Comparison of ENCODE assay signal across 16 cellular contexts in the genomic region with DNA sequence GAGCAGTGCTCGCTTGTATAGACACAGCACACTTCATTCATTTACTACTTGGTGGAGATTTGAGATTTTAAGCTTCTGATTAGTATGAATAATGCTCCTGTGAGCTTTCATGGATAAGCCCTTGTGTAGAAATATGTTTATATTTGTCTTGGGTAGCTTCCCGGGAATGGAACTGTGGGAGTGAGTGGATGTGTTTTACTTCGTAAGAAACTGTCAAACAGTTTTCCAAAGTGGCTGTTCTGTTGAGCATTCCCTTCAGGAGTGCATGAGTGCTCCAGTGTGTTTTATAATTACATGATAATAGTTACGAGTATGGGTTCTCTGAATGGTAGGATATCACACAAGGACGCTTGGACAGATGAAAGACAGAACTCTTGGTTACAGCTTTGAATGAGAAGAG. TPM values are rescaled to one million over a fixed set of nuclear protein-coding genes. Genes with fewer than 3 reads are reported as not detected.
DNase-seq lines count a peak whose midpoint lies in the region; TF ChIP-seq lines count a peak whose summit lies in the region.
"Had no signal": no experiment of that assay in that cellular context is flagged by ENCODE, and none has a peak within 500 bp of the region (broad histone marks: within the 10 kb centered on the region; RNA-seq: fewer than 3 reads in every experiment).

No MANE protein-coding gene starts in this region.

- H3K23ac ChIP-seq in neuronal stem cell (ENCODE audit: low read depth, low read length, poor library complexity) = no peak overlapping the region

- POLR2A ChIA-PET in MCF 10A (lab: Yijun Ruan, JAX) = no interaction called here

- no peaks in the 10 kb centered on the region for H3K4me1 ChIP-seq in breast epithelium
- H3K4me1 ChIP-seq in cardiac muscle cell (ENCODE audit: low read depth) = no peaks in the 10 kb centered on the region
- H3K4me1 ChIP-seq in stomach smooth muscle (ENCODE audit: control insufficient read depth, insufficient read depth, low read length) = peaks cover 4% of the 10 kb centered on the region
- no peaks in the 10 kb centered on the region for H3K4me1 ChIP-seq in neuronal stem cell (ENCODE audit: control insufficient read depth in 2 of 2, insufficient read depth in 1 of 2, low read depth in 1 of 2, low read length in 2 of 2)

- H4K8ac ChIP-seq in neuronal stem cell (ENCODE audit: low read depth, low read length) = no peak overlapping the region

- H3K36me3 ChIP-seq in breast epithelium (no peaks in the 10 kb centered on the region), cardiac muscle cell (no peaks in the 10 kb centered on the region), stomach smooth muscle (ENCODE audit: control insufficient read depth in 2 of 2, insufficient read depth in 2 of 2, low read length in 2 of 2) (no peaks in the 10 kb centered on the region), neuronal stem cell (replicated peaks in 1 of 2; ENCODE audit: control insufficient read depth in 2 of 2, insufficient read depth in 2 of 2, low read length in 2 of 2) (no peaks in the 10 kb centered on the region)

- no peak overlapping the region for H3K27ac Mint-ChIP-seq in MCF 10A (ENCODE audit: low read depth, unreplicated experiment)

- TF ChIP-seq CTCF in MCF 10A (IDR thresholded peaks at IDR 0.05; ENCODE audit: unreplicated experiment) = no peak
- TF ChIP-seq CTCF in breast epithelium (IDR thresholded peaks at IDR 0.05) = no peak
- TF ChIP-seq CTCF in cardiac muscle cell (IDR thresholded peaks at IDR 0.05; ENCODE audit: low read depth, low read length) = no peak

- DNase-seq in MCF 10A (ENCODE audit: unreplicated experiment) (peak; percentile 2), breast epithelium (ENCODE audit: low spot score in 2 of 2) (no peak), cardiac muscle cell (ENCODE audit: low read depth in 1 of 2, low spot score in 1 of 2) (peak in 1 of 2 donors; percentile 2), left kidney (ENCODE audit: low read depth, low spot score) (peak; percentile 58), neuronal stem cell (ENCODE audit: low spot score) (no peak)
- DNase-seq in stimulated activated CD4-positive, alpha-beta T cell treated with anti-CD3 and anti-CD28 coated beads, Interleukin-2, amount 100 ng/mL, for 48 hours = no peak
- DNase-seq in activated CD4-positive, CD25-positive, alpha-beta regulatory T cell (lab: John Stamatoyannopoulos, UW) = no peak
- DNase-seq: 8988T, DMS79 treated with DMSO at 0.1 percent for 48 hours, NCI-H1417, NCI-H1930, NCI-H226, NCI-H524 treated with DMSO at 0.1 percent for 48 hours had no signal

- H3K4ac ChIP-seq in neuronal stem cell (ENCODE audit: low read length) = no peak overlapping the region

- H3K9me3 ChIP-seq in breast epithelium (no peaks in the 10 kb centered on the region), cardiac muscle cell (ENCODE audit: low read depth) (no peaks in the 10 kb centered on the region), stomach smooth muscle (ENCODE audit: control insufficient read depth in 2 of 2, low read length in 2 of 2) (peaks cover 0 to 2% of the 10 kb centered on the region in 2 donors), neuronal stem cell (replicated peaks in 1 of 2; ENCODE audit: control insufficient read depth in 2 of 2, insufficient read depth in 1 of 2, low read depth in 1 of 2, low read length in 2 of 2) (no peaks in the 10 kb centered on the region)

- no peaks in the 10 kb centered on the region for H3K36me3 Mint-ChIP-seq in MCF 10A (ENCODE audit: insufficient read depth, unreplicated experiment)
- H3K36me3 Mint-ChIP-seq: CD14-positive monocyte had no signal

- H2BK15ac ChIP-seq in neuronal stem cell (ENCODE audit: low read length) = no peak overlapping the region

- H3K4me1 Mint-ChIP-seq in MCF 10A (ENCODE audit: insufficient read depth, unreplicated experiment) = no peaks in the 10 kb centered on the region
- H3K4me1 Mint-ChIP-seq: CD14-positive monocyte had no signal

- H3K4me3 Mint-ChIP-seq in MCF 10A (ENCODE audit: unreplicated experiment) = no peak overlapping the region
- H3K4me3 Mint-ChIP-seq: CD14-positive monocyte had no signal

- BruUV-seq in MCF 10A (replicated peaks; lab: Mats Ljungman, UMichigan) = no TSS peak

- H2BK12ac ChIP-seq in neuronal stem cell (ENCODE audit: low read length) = no peak overlapping the region

- no peak overlapping the region for H3K4me2 ChIP-seq in neuronal stem cell (ENCODE audit: insufficient read depth, low read length, poor library complexity, severe bottlenecking)

- no peak for TF ChIP-seq POLR2A in breast epithelium (IDR thresholded peaks at IDR 0.05)

- H2AK5ac ChIP-seq in neuronal stem cell (ENCODE audit: low read depth, low read length) = no peak overlapping the region

- H4K91ac ChIP-seq in neuronal stem cell (ENCODE audit: low read depth, low read length, poor library complexity) = no peak overlapping the region

- H3K27ac ChIP-seq in breast epithelium (no peak overlapping the region), cardiac muscle cell (peak overlapping the region; percentile 45), stomach smooth muscle (ENCODE audit: low read length) (peak overlapping the region; percentile 19), neuronal stem cell (replicated peaks; ENCODE audit: low read length) (no peak overlapping the region)

- H3K9ac ChIP-seq in stomach smooth muscle (ENCODE audit: low read length in 2 of 2) = no peak overlapping the region
- H3K9ac ChIP-seq in neuronal stem cell (ENCODE audit: low read depth, low read length, poor library complexity) = no peak overlapping the region

- no peaks in the 10 kb centered on the region for H3K9me3 Mint-ChIP-seq in MCF 10A (ENCODE audit: unreplicated experiment)

- H3K27me3 ChIP-seq in breast epithelium (no peaks in the 10 kb centered on the region), cardiac muscle cell (no peaks in the 10 kb centered on the region), stomach smooth muscle (ENCODE audit: control insufficient read depth in 1 of 2, insufficient read depth in 2 of 2, low read length in 2 of 2) (no peaks in the 10 kb centered on the region), neuronal stem cell (ENCODE audit: control insufficient read depth in 3 of 3, insufficient read depth in 3 of 3, low read depth in 1 of 3, low read length in 3 of 3) (no peaks in the 10 kb centered on the region)

- no peak overlapping the region for H3K14ac ChIP-seq in neuronal stem cell (ENCODE audit: low read length)

- no peak overlapping the region for H2BK120ac ChIP-seq in neuronal stem cell (ENCODE audit: low read depth, low read length)

- H3K18ac ChIP-seq in neuronal stem cell (ENCODE audit: low read length) = no peak overlapping the region

- peaks cover 57% of the 10 kb centered on the region for H3K27me3 Mint-ChIP-seq in MCF 10A (ENCODE audit: insufficient read depth, unreplicated experiment)

- H2BK5ac ChIP-seq in neuronal stem cell (ENCODE audit: low read length) = no peak overlapping the region

- CTCF ChIA-PET in MCF 10A (lab: Yijun Ruan, JAX) = no interaction called here

- H3K79me1 ChIP-seq in neuronal stem cell (ENCODE audit: low read depth, low read length) = no peaks in the 10 kb centered on the region

- WGBS in neuronal stem cell (ENCODE audit: extremely low coverage in 2 of 2, insufficient read length in 2 of 2, insufficient replicate concordance in 1 of 2), 2 donors = no CpG with 5 or more reads among the region's 5 CpGs

- H3K4me3 ChIP-seq in breast epithelium (no peak overlapping the region), cardiac muscle cell (no peak overlapping the region), stomach smooth muscle (ENCODE audit: low read length in 2 of 2) (peak overlapping the region in 1 of 2 donors; percentile 16), neuronal stem cell (ENCODE audit: low read length in 2 of 2) (no peak overlapping the region)

- intact Hi-C loops in MCF 10A (cut with micrococcal nuclease) = no loop called here
- intact Hi-C loops in breast epithelium (cut with DNase I; ENCODE audit: low total_unique reads) = no loop called here

- H2AFZ ChIP-seq in neuronal stem cell (ENCODE audit: low read length) = no peak overlapping the region

RNA-seq across cellular contexts. Expression of a gene that starts 49.4 kb away (rescaled TPM):
- not detected in 2 replicates for total RNA-seq in MCF 10A (2022)
- total RNA-seq in breast epithelium = under 1 TPM in 2 of 3 donors, not detected in 1; under 0.01 to 0.16 TPM
- 0.98 and 1.6 TPM in 2 replicates for total RNA-seq in cardiac muscle cell
- polyA plus RNA-seq in cardiac muscle cell = 0.30 and 0.67 TPM in 2 replicates
- polyA plus RNA-seq in neuronal stem cell (2013, experiment 1 of 2) = 0.32 TPM
- 0.33 TPM for polyA plus RNA-seq in neuronal stem cell (2013, experiment 2 of 2)
- polyA plus RNA-seq: AG04450, CD14-positive monocyte had no signal

Comparison
In these comparisons a context has a peak if more than half of its experiments do, and no peak if none do; other contexts are left out.
1. DNase-seq: peak in MCF 10A (single experiment) and left kidney (single experiment); none in breast epithelium (0 of 2), stimulated activated CD4-positive, alpha-beta T cell treated with anti-CD3 and anti-CD28 coated beads, Interleukin-2, amount 100 ng/mL, for 48 hours (0 of 2), neuronal stem cell (single experiment) and activated CD4-positive, CD25-positive, alpha-beta regulatory T cell (0 of 4).
2. H3K27ac ChIP-seq: peak in cardiac muscle cell (single experiment) and stomach smooth muscle (single experiment); none in breast epithelium (0 of 2) and neuronal stem cell (single experiment).